ENCODE assay signal across 1 cellular context in the genomic region with DNA sequence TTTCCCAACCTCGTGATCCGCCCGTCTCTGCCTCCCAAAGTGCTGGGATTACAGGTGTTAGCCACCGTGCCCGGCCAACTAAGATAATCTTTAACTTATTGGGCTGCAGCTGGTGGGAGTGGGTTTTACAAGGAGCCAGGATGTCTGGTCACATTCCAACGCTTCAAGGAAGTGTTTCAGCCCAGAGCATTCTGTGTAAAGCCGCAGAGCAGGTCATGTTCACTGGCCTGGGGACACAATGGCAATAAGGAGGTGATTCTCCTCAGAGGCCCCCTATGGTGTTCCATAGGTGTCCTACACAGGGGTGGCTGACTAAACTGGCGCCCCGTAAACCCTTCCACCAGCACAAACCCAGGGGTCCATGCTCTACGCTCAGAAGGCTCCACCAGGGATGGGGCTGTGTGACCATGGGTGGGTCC.
A peak's percentile ranks its signal among the peaks of the same experiment; 100 is the strongest.
TF ChIP-seq lines count a peak whose summit lies in the region.

No MANE protein-coding gene starts in this region.

TF ChIP-seq in HepG2, 621 proteins besides CTCF, POLR2A, EP300 and RAD21 (continued from another document and continues in another):
- TF ChIP-seq, protein P1, sequence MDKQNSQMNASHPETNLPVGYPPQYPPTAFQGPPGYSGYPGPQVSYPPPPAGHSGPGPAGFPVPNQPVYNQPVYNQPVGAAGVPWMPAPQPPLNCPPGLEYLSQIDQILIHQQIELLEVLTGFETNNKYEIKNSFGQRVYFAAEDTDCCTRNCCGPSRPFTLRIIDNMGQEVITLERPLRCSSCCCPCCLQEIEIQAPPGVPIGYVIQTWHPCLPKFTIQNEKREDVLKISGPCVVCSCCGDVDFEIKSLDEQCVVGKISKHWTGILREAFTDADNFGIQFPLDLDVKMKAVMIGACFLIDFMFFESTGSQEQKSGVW (CRISPR knock-in tag; IDR thresholded peaks at IDR 0.05; ENCODE audit: borderline replicate concordance), result no peak
- TF ChIP-seq NAIF1 (CRISPR knock-in tag; IDR thresholded peaks at IDR 0.05; ENCODE audit: borderline replicate concordance) (no peak), SOX6 (IDR thresholded peaks at IDR 0.05) (no peak), SOX6 (CRISPR knock-in tag; IDR thresholded peaks at IDR 0.05) (peak; percentile 20; the same call in 1 of the 2 replicates), BRD4 (CRISPR knock-in tag; IDR thresholded peaks at IDR 0.05) (no peak), ZNF121 (CRISPR knock-in tag; IDR thresholded peaks at IDR 0.05) (no peak), SP2 (CRISPR knock-in tag; IDR thresholded peaks at IDR 0.05) (no peak), ZNF33B (CRISPR knock-in tag; IDR thresholded peaks at IDR 0.05) (no peak), IRX3 (CRISPR knock-in tag; IDR thresholded peaks at IDR 0.05; ENCODE audit: borderline replicate concordance, low read depth) (no peak), KAT2B (IDR thresholded peaks at IDR 0.05; ENCODE audit: borderline replicate concordance, low read depth, low read length) (no peak), ZBTB21 (CRISPR knock-in tag; IDR thresholded peaks at IDR 0.05) (no peak), FLYWCH1 (CRISPR knock-in tag; IDR thresholded peaks at IDR 0.05) (no peak), ZNF564 (CRISPR knock-in tag; IDR thresholded peaks at IDR 0.05) (0 out of 2 replicates have a peak, but pooled peaks have one; percentile 18), HDAC2 (CRISPR knock-in tag; IDR thresholded peaks at IDR 0.05) (peak; percentile 28; the same call in 1 of the 2 replicates), GATAD1 (CRISPR knock-in tag; IDR thresholded peaks at IDR 0.05) (no peak), ZNF253 (CRISPR knock-in tag; IDR thresholded peaks at IDR 0.05; ENCODE audit: borderline replicate concordance) (no peak), JDP2 (CRISPR knock-in tag; IDR thresholded peaks at IDR 0.05; ENCODE audit: borderline replicate concordance) (no peak), RBAK (CRISPR knock-in tag; IDR thresholded peaks at IDR 0.05) (no peak), ZNF230 (CRISPR knock-in tag; IDR thresholded peaks at IDR 0.05) (0 out of 2 replicates have a peak, but pooled peaks have one; percentile 38), FOXP1 (IDR thresholded peaks at IDR 0.05) (no peak), FOXP1 (CRISPR knock-in tag; IDR thresholded peaks at IDR 0.05) (no peak), ZNF547 (CRISPR knock-in tag; IDR thresholded peaks at IDR 0.05) (0 out of 2 replicates have a peak, but pooled peaks have one; percentile 51), ASH2L (IDR thresholded peaks at IDR 0.05; ENCODE audit: insufficient read length, low read depth, low read length) (no peak), ZNF619 (CRISPR knock-in tag; IDR thresholded peaks at IDR 0.05) (no peak), DR1 (CRISPR knock-in tag; IDR thresholded peaks at IDR 0.05) (no peak), RBM39 (IDR thresholded peaks at IDR 0.05; ENCODE audit: low read depth, low read length, poor library complexity, severe bottlenecking) (no peak), HOXA9 (CRISPR knock-in tag; IDR thresholded peaks at IDR 0.05; ENCODE audit: borderline replicate concordance) (no peak), MATR3 (CRISPR knock-in tag; IDR thresholded peaks at IDR 0.05) (no peak), ZNF496 (CRISPR knock-in tag; IDR thresholded peaks at IDR 0.05; ENCODE audit: insufficient replicate concordance) (no peak), ADNP (CRISPR knock-in tag; IDR thresholded peaks at IDR 0.05) (no peak), SALL2 (CRISPR knock-in tag; IDR thresholded peaks at IDR 0.05) (0 out of 2 replicates have a peak, but pooled peaks have one; percentile 23), NFYC (CRISPR knock-in tag; IDR thresholded peaks at IDR 0.05) (no peak), ISX (CRISPR knock-in tag; conservative IDR thresholded peaks at IDR 0.05) (no peak), ZNF660 (CRISPR knock-in tag; IDR thresholded peaks at IDR 0.05; ENCODE audit: borderline replicate concordance, low read depth) (no peak), NR2F6 (IDR thresholded peaks at IDR 0.05) (no peak), NR2F6 (CRISPR knock-in tag; IDR thresholded peaks at IDR 0.05) (no peak), NFYB (CRISPR knock-in tag; IDR thresholded peaks at IDR 0.05) (no peak), ZNF333 (CRISPR knock-in tag; IDR thresholded peaks at IDR 0.05; ENCODE audit: borderline replicate concordance) (no peak), THAP11 (CRISPR knock-in tag; IDR thresholded peaks at IDR 0.05) (0 out of 2 replicates have a peak, but pooled peaks have one; percentile 27), RBFOX2 (IDR thresholded peaks at IDR 0.05; ENCODE audit: low read depth, low read length) (0 out of 2 replicates have a peak, but pooled peaks have one; percentile 22)
- TF ChIP-seq, protein P2, sequence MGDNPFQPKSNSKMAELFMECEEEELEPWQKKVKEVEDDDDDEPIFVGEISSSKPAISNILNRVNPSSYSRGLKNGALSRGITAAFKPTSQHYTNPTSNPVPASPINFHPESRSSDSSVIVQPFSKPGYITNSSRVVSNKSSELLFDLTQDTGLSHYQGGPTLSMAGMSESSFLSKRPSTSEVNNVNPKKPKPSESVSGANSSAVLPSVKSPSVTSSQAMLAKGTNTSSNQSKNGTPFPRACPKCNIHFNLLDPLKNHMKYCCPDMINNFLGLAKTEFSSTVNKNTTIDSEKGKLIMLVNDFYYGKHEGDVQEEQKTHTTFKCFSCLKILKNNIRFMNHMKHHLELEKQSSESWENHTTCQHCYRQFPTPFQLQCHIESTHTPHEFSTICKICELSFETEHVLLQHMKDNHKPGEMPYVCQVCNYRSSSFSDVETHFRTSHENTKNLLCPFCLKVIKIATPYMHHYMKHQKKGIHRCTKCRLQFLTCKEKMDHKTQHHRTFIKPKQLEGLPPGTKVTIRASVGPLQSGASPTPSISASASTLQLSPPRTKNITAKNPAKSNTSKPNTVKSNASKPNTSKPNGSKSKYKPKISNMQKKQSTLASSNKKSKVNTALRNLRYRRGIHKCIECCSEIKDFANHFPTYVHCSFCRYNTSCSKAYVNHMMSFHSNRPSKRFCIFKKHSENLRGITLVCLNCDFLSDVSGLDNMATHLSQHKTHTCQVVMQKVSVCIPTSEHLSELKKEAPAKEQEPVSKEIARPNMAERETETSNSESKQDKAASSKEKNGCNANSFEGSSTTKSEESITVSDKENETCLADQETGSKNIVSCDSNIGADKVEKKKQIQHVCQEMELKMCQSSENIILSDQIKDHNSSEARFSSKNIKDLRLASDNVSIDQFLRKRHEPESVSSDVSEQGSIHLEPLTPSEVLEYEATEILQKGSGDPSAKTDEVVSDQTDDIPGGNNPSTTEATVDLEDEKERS (CRISPR knock-in tag; IDR thresholded peaks at IDR 0.05), result 0 out of 2 replicates have a peak, but pooled peaks have one; percentile 67
- TF ChIP-seq, protein P3, sequence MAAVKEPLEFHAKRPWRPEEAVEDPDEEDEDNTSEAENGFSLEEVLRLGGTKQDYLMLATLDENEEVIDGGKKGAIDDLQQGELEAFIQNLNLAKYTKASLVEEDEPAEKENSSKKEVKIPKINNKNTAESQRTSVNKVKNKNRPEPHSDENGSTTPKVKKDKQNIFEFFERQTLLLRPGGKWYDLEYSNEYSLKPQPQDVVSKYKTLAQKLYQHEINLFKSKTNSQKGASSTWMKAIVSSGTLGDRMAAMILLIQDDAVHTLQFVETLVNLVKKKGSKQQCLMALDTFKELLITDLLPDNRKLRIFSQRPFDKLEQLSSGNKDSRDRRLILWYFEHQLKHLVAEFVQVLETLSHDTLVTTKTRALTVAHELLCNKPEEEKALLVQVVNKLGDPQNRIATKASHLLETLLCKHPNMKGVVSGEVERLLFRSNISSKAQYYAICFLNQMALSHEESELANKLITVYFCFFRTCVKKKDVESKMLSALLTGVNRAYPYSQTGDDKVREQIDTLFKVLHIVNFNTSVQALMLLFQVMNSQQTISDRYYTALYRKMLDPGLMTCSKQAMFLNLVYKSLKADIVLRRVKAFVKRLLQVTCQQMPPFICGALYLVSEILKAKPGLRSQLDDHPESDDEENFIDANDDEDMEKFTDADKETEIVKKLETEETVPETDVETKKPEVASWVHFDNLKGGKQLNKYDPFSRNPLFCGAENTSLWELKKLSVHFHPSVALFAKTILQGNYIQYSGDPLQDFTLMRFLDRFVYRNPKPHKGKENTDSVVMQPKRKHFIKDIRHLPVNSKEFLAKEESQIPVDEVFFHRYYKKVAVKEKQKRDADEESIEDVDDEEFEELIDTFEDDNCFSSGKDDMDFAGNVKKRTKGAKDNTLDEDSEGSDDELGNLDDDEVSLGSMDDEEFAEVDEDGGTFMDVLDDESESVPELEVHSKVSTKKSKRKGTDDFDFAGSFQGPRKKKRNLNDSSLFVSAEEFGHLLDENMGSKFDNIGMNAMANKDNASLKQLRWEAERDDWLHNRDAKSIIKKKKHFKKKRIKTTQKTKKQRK (IDR thresholded peaks at IDR 0.05; ENCODE audit: low read length), result no peak
- TF ChIP-seq, protein P4, sequence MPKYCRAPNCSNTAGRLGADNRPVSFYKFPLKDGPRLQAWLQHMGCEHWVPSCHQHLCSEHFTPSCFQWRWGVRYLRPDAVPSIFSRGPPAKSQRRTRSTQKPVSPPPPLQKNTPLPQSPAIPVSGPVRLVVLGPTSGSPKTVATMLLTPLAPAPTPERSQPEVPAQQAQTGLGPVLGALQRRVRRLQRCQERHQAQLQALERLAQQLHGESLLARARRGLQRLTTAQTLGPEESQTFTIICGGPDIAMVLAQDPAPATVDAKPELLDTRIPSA (CRISPR knock-in tag; IDR thresholded peaks at IDR 0.05; ENCODE audit: borderline replicate concordance), result no peak
- TF ChIP-seq, protein P5, sequence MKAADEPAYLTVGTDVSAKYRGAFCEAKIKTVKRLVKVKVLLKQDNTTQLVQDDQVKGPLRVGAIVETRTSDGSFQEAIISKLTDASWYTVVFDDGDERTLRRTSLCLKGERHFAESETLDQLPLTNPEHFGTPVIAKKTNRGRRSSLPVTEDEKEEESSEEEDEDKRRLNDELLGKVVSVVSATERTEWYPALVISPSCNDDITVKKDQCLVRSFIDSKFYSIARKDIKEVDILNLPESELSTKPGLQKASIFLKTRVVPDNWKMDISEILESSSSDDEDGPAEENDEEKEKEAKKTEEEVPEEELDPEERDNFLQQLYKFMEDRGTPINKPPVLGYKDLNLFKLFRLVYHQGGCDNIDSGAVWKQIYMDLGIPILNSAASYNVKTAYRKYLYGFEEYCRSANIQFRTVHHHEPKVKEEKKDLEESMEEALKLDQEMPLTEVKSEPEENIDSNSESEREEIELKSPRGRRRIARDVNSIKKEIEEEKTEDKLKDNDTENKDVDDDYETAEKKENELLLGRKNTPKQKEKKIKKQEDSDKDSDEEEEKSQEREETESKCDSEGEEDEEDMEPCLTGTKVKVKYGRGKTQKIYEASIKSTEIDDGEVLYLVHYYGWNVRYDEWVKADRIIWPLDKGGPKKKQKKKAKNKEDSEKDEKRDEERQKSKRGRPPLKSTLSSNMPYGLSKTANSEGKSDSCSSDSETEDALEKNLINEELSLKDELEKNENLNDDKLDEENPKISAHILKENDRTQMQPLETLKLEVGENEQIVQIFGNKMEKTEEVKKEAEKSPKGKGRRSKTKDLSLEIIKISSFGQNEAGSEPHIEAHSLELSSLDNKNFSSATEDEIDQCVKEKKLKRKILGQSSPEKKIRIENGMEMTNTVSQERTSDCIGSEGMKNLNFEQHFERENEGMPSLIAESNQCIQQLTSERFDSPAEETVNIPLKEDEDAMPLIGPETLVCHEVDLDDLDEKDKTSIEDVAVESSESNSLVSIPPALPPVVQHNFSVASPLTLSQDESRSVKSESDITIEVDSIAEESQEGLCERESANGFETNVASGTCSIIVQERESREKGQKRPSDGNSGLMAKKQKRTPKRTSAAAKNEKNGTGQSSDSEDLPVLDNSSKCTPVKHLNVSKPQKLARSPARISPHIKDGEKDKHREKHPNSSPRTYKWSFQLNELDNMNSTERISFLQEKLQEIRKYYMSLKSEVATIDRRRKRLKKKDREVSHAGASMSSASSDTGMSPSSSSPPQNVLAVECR (CRISPR knock-in tag; IDR thresholded peaks at IDR 0.05; ENCODE audit: borderline replicate concordance), result no peak
- TF ChIP-seq, protein P6, sequence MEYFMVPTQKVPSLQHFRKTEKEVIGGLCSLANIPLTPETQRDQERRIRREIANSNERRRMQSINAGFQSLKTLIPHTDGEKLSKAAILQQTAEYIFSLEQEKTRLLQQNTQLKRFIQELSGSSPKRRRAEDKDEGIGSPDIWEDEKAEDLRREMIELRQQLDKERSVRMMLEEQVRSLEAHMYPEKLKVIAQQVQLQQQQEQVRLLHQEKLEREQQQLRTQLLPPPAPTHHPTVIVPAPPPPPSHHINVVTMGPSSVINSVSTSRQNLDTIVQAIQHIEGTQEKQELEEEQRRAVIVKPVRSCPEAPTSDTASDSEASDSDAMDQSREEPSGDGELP (IDR thresholded peaks at IDR 0.05; ENCODE audit: borderline replicate concordance, low read depth), result peak; percentile 46; the same call in 1 of the 2 replicates
- TF ChIP-seq, protein P7, sequence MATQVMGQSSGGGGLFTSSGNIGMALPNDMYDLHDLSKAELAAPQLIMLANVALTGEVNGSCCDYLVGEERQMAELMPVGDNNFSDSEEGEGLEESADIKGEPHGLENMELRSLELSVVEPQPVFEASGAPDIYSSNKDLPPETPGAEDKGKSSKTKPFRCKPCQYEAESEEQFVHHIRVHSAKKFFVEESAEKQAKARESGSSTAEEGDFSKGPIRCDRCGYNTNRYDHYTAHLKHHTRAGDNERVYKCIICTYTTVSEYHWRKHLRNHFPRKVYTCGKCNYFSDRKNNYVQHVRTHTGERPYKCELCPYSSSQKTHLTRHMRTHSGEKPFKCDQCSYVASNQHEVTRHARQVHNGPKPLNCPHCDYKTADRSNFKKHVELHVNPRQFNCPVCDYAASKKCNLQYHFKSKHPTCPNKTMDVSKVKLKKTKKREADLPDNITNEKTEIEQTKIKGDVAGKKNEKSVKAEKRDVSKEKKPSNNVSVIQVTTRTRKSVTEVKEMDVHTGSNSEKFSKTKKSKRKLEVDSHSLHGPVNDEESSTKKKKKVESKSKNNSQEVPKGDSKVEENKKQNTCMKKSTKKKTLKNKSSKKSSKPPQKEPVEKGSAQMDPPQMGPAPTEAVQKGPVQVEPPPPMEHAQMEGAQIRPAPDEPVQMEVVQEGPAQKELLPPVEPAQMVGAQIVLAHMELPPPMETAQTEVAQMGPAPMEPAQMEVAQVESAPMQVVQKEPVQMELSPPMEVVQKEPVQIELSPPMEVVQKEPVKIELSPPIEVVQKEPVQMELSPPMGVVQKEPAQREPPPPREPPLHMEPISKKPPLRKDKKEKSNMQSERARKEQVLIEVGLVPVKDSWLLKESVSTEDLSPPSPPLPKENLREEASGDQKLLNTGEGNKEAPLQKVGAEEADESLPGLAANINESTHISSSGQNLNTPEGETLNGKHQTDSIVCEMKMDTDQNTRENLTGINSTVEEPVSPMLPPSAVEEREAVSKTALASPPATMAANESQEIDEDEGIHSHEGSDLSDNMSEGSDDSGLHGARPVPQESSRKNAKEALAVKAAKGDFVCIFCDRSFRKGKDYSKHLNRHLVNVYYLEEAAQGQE (IDR thresholded peaks at IDR 0.05; ENCODE audit: borderline replicate concordance in 1 of 2, low read depth in 1 of 2, low read length in 2 of 2), result no peak
- TF ChIP-seq, protein P8, sequence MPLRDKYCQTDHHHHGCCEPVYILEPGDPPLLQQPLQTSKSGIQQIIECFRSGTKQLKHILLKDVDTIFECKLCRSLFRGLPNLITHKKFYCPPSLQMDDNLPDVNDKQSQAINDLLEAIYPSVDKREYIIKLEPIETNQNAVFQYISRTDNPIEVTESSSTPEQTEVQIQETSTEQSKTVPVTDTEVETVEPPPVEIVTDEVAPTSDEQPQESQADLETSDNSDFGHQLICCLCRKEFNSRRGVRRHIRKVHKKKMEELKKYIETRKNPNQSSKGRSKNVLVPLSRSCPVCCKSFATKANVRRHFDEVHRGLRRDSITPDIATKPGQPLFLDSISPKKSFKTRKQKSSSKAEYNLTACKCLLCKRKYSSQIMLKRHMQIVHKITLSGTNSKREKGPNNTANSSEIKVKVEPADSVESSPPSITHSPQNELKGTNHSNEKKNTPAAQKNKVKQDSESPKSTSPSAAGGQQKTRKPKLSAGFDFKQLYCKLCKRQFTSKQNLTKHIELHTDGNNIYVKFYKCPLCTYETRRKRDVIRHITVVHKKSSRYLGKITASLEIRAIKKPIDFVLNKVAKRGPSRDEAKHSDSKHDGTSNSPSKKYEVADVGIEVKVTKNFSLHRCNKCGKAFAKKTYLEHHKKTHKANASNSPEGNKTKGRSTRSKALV (CRISPR knock-in tag; IDR thresholded peaks at IDR 0.05), result peak; percentile 37; the same call in 1 of the 2 replicates
